Comparison of ENCODE assay signal across 8 cellular contexts in genomic region chr5:95858661-95859326, GRCh38. TPM values are rescaled to one million over a fixed set of nuclear protein-coding genes. Genes with fewer than 3 reads are reported as not detected.
DNase-seq lines count a peak whose midpoint lies in the region; ATAC-seq, FAIRE-seq and TF ChIP-seq lines count a peak whose summit lies in the region.

No MANE protein-coding gene starts in this region.

- H3K79me2 ChIP-seq in neural progenitor cell (ENCODE audit: low read depth) = no peaks in the 10 kb centered on the region

- peak overlapping the region; percentile 66 for H3K4me3 Mint-ChIP-seq in neural progenitor cell
- peak overlapping the region; percentile 5 to 70 for H3K4me3 Mint-ChIP-seq in stimulated activated naive CD8-positive, alpha-beta T cell treated with anti-CD3 and anti-CD28 coated beads, Interleukin-15, amount 100 ng/mL, for 72 hours

- TF ChIP-seq POLR2A in H54 (IDR thresholded peaks at IDR 0.05; ENCODE audit: low read depth, low read length) = peak; percentile 20; the same call in 1 of the 2 replicates

- H2AFZ ChIP-seq in neural progenitor cell (replicated peaks) = no peak overlapping the region

- peak; percentile 75 for FAIRE-seq in H54 (lab: Jason Lieb, UNC)

- H3K4me2 ChIP-seq in neural progenitor cell = peak overlapping the region; percentile 35

- H3K27me3 ChIP-seq in neural progenitor cell = no peaks in the 10 kb centered on the region

- no peak overlapping the region for H3K27ac ChIP-seq in neural progenitor cell

- H4K20me1 ChIP-seq in neural progenitor cell (ENCODE audit: low read depth) = no peaks in the 10 kb centered on the region

- TF ChIP-seq CTCF in LNCAP (IDR thresholded peaks at IDR 0.05) (peak; percentile 96), neural progenitor cell (IDR thresholded peaks at IDR 0.05) (peak; percentile 99)

- H3K4me1 Mint-ChIP-seq in neural progenitor cell = peaks cover 65% of the 10 kb centered on the region
- peaks cover 53% of the 10 kb centered on the region for H3K4me1 Mint-ChIP-seq in stimulated activated naive CD8-positive, alpha-beta T cell treated with anti-CD3 and anti-CD28 coated beads, Interleukin-15, amount 100 ng/mL, for 72 hours

- DNase-seq in EL = peak; percentile 98
- peak; percentile 85 for DNase-seq in H54 (ENCODE audit: insufficient read length, low spot score)
- peak; percentile 94 for DNase-seq in SHP77 treated with DMSO at 0.1 percent for 48 hours (lab: John Stamatoyannopoulos, UW)
- peak; percentile 77 for DNase-seq in activated gamma-delta T cell (lab: John Stamatoyannopoulos, UW)
- peak; percentile 94 for DNase-seq in fibroblast of the conjunctiva (ENCODE audit: low read depth)
- peak; percentile 97 for DNase-seq in neural progenitor cell (ENCODE audit: low spot score)
- DNase-seq in stimulated activated naive CD8-positive, alpha-beta T cell treated with anti-CD3 and anti-CD28 coated beads, Interleukin-15, amount 100 ng/mL, for 72 hours = peak; percentile 88 to 94

- H3K36me3 Mint-ChIP-seq in neural progenitor cell = no peaks in the 10 kb centered on the region

- no peak overlapping the region for H3K4me3 ChIP-seq in neural progenitor cell

- H3K4me1 ChIP-seq in neural progenitor cell = peaks cover 22% of the 10 kb centered on the region

- H3K9me3 Mint-ChIP-seq in neural progenitor cell = peaks cover 4% of the 10 kb centered on the region
- H3K9me3 Mint-ChIP-seq in stimulated activated naive CD8-positive, alpha-beta T cell treated with anti-CD3 and anti-CD28 coated beads, Interleukin-15, amount 100 ng/mL, for 72 hours = no peaks in the 10 kb centered on the region

- H3F3A ChIP-seq in neural progenitor cell (ENCODE audit: low read depth) = peaks cover 6% of the 10 kb centered on the region

- peak; percentile 99 for ATAC-seq in stimulated activated naive CD8-positive, alpha-beta T cell treated with anti-CD3 and anti-CD28 coated beads, Interleukin-15, amount 100 ng/mL, for 72 hours

- peak overlapping the region; percentile 70 for H3K27ac Mint-ChIP-seq in neural progenitor cell
- H3K27ac Mint-ChIP-seq in stimulated activated naive CD8-positive, alpha-beta T cell treated with anti-CD3 and anti-CD28 coated beads, Interleukin-15, amount 100 ng/mL, for 72 hours = peak overlapping the region in 1 of 2 donors; percentile 38

- H3K36me3 ChIP-seq in neural progenitor cell = no peaks in the 10 kb centered on the region

- H3K27me3 Mint-ChIP-seq in neural progenitor cell (ENCODE audit: insufficient read depth, low read depth) = peaks cover 13% of the 10 kb centered on the region
- no peaks in the 10 kb centered on the region for H3K27me3 Mint-ChIP-seq in stimulated activated naive CD8-positive, alpha-beta T cell treated with anti-CD3 and anti-CD28 coated beads, Interleukin-15, amount 100 ng/mL, for 72 hours

- H3K9ac ChIP-seq in neural progenitor cell = no peak overlapping the region

- H3K9me3 ChIP-seq in neural progenitor cell (ENCODE audit: low read depth) = no peaks in the 10 kb centered on the region

RNA-seq across cellular contexts. Expression of gene GLRX, which starts 36.3 kb away (rescaled TPM):
- total RNA-seq in neural progenitor cell (ENCODE audit: low replicate concordance) = 15.1 and 21.0 TPM in 2 replicates
